In genomic region chr5:131171276-131171815, GRCh38 we compare ENCODE assay signal across 8 cellular contexts. TPM values are rescaled to one million over a fixed set of nuclear protein-coding genes. Genes with fewer than 3 reads are reported as not detected.
A peak's percentile ranks its signal among the peaks of the same experiment; 100 is the strongest.
DNase-seq lines count a peak whose midpoint lies in the region; ATAC-seq and TF ChIP-seq lines count a peak whose summit lies in the region.

No MANE protein-coding gene starts in this region.

- H3K4me3 Mint-ChIP-seq in activated B cell treated with CpG ODN at 0.5 μM for 24 hours = peak overlapping the region; percentile 98

- DNase-seq in activated B cell treated with CpG ODN at 0.5 μM for 24 hours = no peak
- DNase-seq in esophagus squamous epithelium (lab: John Stamatoyannopoulos, UW) = no peak
- DNase-seq in activated gamma-delta T cell treated with Interleukin-2 at 50 U/mL for 16 hours = no peak

- no peaks in the 10 kb centered on the region for H3K9me3 Mint-ChIP-seq in activated B cell treated with CpG ODN at 0.5 μM for 24 hours

- no peak overlapping the region for H3K9ac ChIP-seq in parathyroid adenoma

- H3K27me3 ChIP-seq in ACC112 (ENCODE audit: insufficient read depth, low read length) = no peaks in the 10 kb centered on the region
- no peaks in the 10 kb centered on the region for H3K27me3 ChIP-seq in esophagus squamous epithelium
- H3K27me3 ChIP-seq in parathyroid adenoma (ENCODE audit: control insufficient read depth, insufficient read depth, low read length) = no peaks in the 10 kb centered on the region

- H3K4me2 ChIP-seq in parathyroid adenoma (ENCODE audit: low read length) = peak overlapping the region; percentile 84

- H3K27ac ChIP-seq in ACC112 (ENCODE audit: low read depth, low read length) (no peak overlapping the region), esophagus squamous epithelium (peak overlapping the region; percentile 68 to 91 (median 88)), parathyroid adenoma (peak overlapping the region; percentile 60)

- intact Hi-C loops in activated B cell treated with CpG ODN at 0.5 μM for 24 hours (cut with micrococcal nuclease) = loop anchor here (2.0 kb wide), 2 partner anchors 463 to 625 kb away; partner anchors contain the start of genes FNIP1 and RAPGEF6
- intact Hi-C loops in esophagus squamous epithelium (cut with DNase I) = no loop called here

- peaks cover 12% of the 10 kb centered on the region for H3K79me2 ChIP-seq in ACC112 (ENCODE audit: control insufficient read depth, insufficient read depth, low read length, unreplicated experiment)
- H3K79me2 ChIP-seq in parathyroid adenoma = peaks cover 16% of the 10 kb centered on the region

- peak overlapping the region; percentile 79 for H2AFZ ChIP-seq in ACC112 (ENCODE audit: low read length, unreplicated experiment)
- peak overlapping the region; percentile 86 for H2AFZ ChIP-seq in parathyroid adenoma

- H3K9me3 ChIP-seq in esophagus squamous epithelium = no peaks in the 10 kb centered on the region
- no peaks in the 10 kb centered on the region for H3K9me3 ChIP-seq in parathyroid adenoma (ENCODE audit: control insufficient read depth, low read length)

- POLR2A ChIA-PET in activated B cell treated with CpG ODN at 0.5 μM for 24 hours (lab: Charles Lee) = interaction anchor here (0.8 to 1.4 kb wide), 3 partner anchors 81 to 211 kb away, joined by 3 to 6 read pairs (median 3); partner anchors contain the start of gene CDC42SE2

- peak overlapping the region; percentile 87 for H3K4me3 ChIP-seq in ACC112 (ENCODE audit: low read depth, low read length)
- peak overlapping the region; percentile 37 to 80 (median 65) for H3K4me3 ChIP-seq in esophagus squamous epithelium
- peak overlapping the region; percentile 92 for H3K4me3 ChIP-seq in parathyroid adenoma (ENCODE audit: low read depth, low read length)

- H3K27me3 Mint-ChIP-seq in activated B cell treated with CpG ODN at 0.5 μM for 24 hours = no peaks in the 10 kb centered on the region

- TF ChIP-seq CTCF in activated B cell treated with CpG ODN at 0.5 μM for 24 hours (IDR thresholded peaks at IDR 0.05) (no peak), esophagus squamous epithelium (IDR thresholded peaks at IDR 0.05) (no peak), parathyroid adenoma (IDR thresholded peaks at IDR 0.05) (no peak)

- peaks cover 38% of the 10 kb centered on the region for H3K4me1 Mint-ChIP-seq in activated B cell treated with CpG ODN at 0.5 μM for 24 hours

- no peaks in the 10 kb centered on the region for H3K36me3 ChIP-seq in ACC112 (ENCODE audit: insufficient read depth, low read length)
- H3K36me3 ChIP-seq in esophagus squamous epithelium = no peaks in the 10 kb centered on the region
- no peaks in the 10 kb centered on the region for H3K36me3 ChIP-seq in parathyroid adenoma (ENCODE audit: control insufficient read depth, insufficient read depth, low read length)

- 0 to 3% methylated on average over 10 to 11 of the region's 11 CpGs for WGBS in esophagus squamous epithelium, 2 donors

- CTCF ChIA-PET in activated B cell treated with CpG ODN at 0.5 μM for 24 hours (lab: Charles Lee) = no interaction called here

- H3K36me3 Mint-ChIP-seq in activated B cell treated with CpG ODN at 0.5 μM for 24 hours (ENCODE audit: low read depth) = peaks cover 6% of the 10 kb centered on the region

- ATAC-seq in GM21529 (IDR thresholded peaks at IDR 0.05; ENCODE audit: unreplicated experiment) (peak; percentile 1), activated B cell treated with CpG ODN at 0.5 μM for 24 hours (ENCODE audit: low read depth) (no peak), HG02610 (IDR thresholded peaks at IDR 0.05; ENCODE audit: unreplicated experiment) (no peak), GM19397 (IDR thresholded peaks at IDR 0.05; ENCODE audit: unreplicated experiment) (no peak)

- H3K4me1 ChIP-seq in ACC112 (ENCODE audit: control insufficient read depth, insufficient read depth, low read length, unreplicated experiment) (peaks cover 9% of the 10 kb centered on the region), esophagus squamous epithelium (peaks cover 4 to 19% (median 12%) of the 10 kb centered on the region in 3 donors), parathyroid adenoma (peaks cover 4% of the 10 kb centered on the region)

- TF ChIP-seq POLR2A in esophagus squamous epithelium (IDR thresholded peaks at IDR 0.05) = no peak

- peak overlapping the region; percentile 93 for H3K27ac Mint-ChIP-seq in activated B cell treated with CpG ODN at 0.5 μM for 24 hours

RNA-seq across cellular contexts. Expression of gene LYRM7, which starts 0.6 kb away (rescaled TPM):
- 11.9 and 13.1 TPM in 2 replicates for total RNA-seq in activated B cell treated with CpG ODN at 0.5 μM for 24 hours
- total RNA-seq in esophagus squamous epithelium = 1 to 10 TPM; 4.1 to 9.3 (median 6.4) TPM

RNA-seq across cellular contexts. Expression of gene HINT1, which starts 6.3 kb away (rescaled TPM):
- total RNA-seq in activated B cell treated with CpG ODN at 0.5 μM for 24 hours = 201 and 212 TPM in 2 replicates
- total RNA-seq in esophagus squamous epithelium = 100 to 1,000 TPM in 3 of 4 donors, 10 to 100 TPM in 1; 65.0 to 241 (median 207) TPM
